Comparison of ENCODE assay signal across 1 cellular context in the genomic region with DNA sequence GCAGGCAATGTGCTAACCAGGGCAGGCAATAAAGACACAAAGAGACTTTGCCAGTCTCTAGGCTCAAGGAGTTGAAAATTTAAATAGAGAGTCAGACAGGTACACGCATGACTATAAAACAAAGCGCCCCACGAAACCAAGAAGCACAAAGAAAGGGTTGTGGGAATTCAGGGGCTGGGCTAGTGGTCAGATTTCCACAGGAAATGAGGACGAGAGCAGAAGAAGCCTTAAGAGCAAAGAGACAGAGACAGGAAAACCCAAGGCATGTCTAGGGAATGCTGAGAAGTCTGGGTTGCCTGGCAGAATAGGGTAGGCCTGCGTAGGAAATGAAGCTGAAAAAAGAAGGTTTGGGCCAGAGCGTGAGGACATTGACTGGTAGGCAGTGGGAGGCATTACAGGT.
TF ChIP-seq lines count a peak whose summit lies in the region.

No MANE protein-coding gene starts in this region.

TF ChIP-seq in WTC11, 78 proteins besides CTCF, POLR2A, EP300 and RAD21 (continued from another document):
- no peak for TF ChIP-seq ELF4 (CRISPR knock-in tag; IDR thresholded peaks at IDR 0.05; ENCODE audit: low read depth)
- TF ChIP-seq NFYB (CRISPR knock-in tag; conservative IDR thresholded peaks at IDR 0.05; ENCODE audit: low read depth): no peak
- TF ChIP-seq, protein P1, sequence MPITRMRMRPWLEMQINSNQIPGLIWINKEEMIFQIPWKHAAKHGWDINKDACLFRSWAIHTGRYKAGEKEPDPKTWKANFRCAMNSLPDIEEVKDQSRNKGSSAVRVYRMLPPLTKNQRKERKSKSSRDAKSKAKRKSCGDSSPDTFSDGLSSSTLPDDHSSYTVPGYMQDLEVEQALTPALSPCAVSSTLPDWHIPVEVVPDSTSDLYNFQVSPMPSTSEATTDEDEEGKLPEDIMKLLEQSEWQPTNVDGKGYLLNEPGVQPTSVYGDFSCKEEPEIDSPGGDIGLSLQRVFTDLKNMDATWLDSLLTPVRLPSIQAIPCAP (CRISPR knock-in tag; IDR thresholded peaks at IDR 0.05): no peak
- TF ChIP-seq, protein P2, sequence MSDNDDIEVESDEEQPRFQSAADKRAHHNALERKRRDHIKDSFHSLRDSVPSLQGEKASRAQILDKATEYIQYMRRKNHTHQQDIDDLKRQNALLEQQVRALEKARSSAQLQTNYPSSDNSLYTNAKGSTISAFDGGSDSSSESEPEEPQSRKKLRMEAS (CRISPR knock-in tag; IDR thresholded peaks at IDR 0.05): no peak
- TF ChIP-seq GTF2I (CRISPR knock-in tag; conservative IDR thresholded peaks at IDR 0.05): no peak
- TF ChIP-seq, protein P3, sequence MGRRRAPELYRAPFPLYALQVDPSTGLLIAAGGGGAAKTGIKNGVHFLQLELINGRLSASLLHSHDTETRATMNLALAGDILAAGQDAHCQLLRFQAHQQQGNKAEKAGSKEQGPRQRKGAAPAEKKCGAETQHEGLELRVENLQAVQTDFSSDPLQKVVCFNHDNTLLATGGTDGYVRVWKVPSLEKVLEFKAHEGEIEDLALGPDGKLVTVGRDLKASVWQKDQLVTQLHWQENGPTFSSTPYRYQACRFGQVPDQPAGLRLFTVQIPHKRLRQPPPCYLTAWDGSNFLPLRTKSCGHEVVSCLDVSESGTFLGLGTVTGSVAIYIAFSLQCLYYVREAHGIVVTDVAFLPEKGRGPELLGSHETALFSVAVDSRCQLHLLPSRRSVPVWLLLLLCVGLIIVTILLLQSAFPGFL (CRISPR knock-in tag; IDR thresholded peaks at IDR 0.05; ENCODE audit: borderline replicate concordance): no peak
- no peak for TF ChIP-seq RORB (CRISPR knock-in tag; IDR thresholded peaks at IDR 0.05)
- no peak for TF ChIP-seq ZBTB21 (CRISPR knock-in tag; IDR thresholded peaks at IDR 0.05; ENCODE audit: borderline replicate concordance)
- TF ChIP-seq, protein P4, sequence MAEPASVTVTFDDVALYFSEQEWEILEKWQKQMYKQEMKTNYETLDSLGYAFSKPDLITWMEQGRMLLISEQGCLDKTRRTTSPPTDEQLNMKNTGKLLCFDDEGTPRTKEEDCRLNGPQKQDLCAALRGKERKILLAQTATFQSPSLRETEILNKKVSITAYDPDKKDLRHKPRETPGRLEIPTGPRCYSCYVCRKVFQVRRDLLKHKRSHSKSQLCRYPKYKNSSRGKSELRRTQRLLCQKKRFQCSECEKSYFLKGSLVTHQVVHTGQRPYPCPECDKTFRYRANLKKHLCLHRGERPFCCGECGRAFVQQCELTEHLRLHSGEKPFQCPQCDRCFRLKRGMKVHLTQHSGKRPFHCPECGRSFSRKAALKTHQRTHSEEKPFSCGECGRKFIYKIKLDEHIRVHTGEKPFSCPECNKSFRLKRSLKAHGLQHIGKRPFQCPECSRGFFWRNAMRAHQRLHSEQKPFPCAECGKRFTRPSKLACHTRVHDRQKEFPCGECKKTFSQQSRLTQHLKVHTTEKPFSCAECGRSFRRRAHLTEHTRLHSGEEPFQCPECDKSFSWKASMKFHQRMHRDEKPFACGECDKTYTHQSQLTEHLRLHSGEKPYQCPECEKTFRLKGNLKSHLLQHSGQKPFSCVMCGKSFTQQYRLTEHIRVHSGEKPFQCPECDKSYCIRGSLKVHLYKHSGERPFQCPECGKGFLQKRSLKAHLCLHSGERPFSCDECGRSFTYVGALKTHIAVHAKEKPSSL (CRISPR knock-in tag; conservative IDR thresholded peaks at IDR 0.05): no peak
- TF ChIP-seq FOXJ3 (CRISPR knock-in tag; IDR thresholded peaks at IDR 0.05; ENCODE audit: borderline replicate concordance): no peak
